Comparison of ENCODE assay signal across 19 cellular contexts in genomic region chr1:110490791-110491451, GRCh38. TPM values are rescaled to one million over a fixed set of nuclear protein-coding genes. Genes with fewer than 3 reads are reported as not detected.
"Had no signal": no experiment of that assay in that cellular context is flagged by ENCODE, and none has a peak within 500 bp of the region (broad histone marks: within the 10 kb centered on the region; RNA-seq: fewer than 3 reads in every experiment).

No MANE protein-coding gene starts in this region.

- ATAC-seq: activated CD4-positive, CD25-positive, alpha-beta regulatory T cell treated with anti-CD3 and anti-CD28 coated beads, Interleukin-2, amount 50 U/mL, for 24 hours; activated CD8-positive, alpha-beta T cell treated with anti-CD3 and anti-CD28 coated beads, Interleukin-2, amount 10 ng/mL, durations not matched to agents 7 days and 5 days; activated T-cell treated with anti-CD3 and anti-CD28 coated beads, Interleukin-2, amount 50 U/mL, for 4 hours; gastrocnemius medialis; pancreas; upper lobe of right lung had no signal

- H3K27ac Mint-ChIP-seq: activated CD4-positive, alpha-beta T cell treated with anti-CD3 and anti-CD28 coated beads, Interleukin-2, amount 10 ng/mL, durations not matched to agents 7 days and 5 days; activated CD8-positive, alpha-beta T cell treated with anti-CD3 and anti-CD28 coated beads, Interleukin-2, amount 10 ng/mL, durations not matched to agents 7 days and 5 days; activated naive CD4-positive, alpha-beta T cell treated with anti-CD3 and anti-CD28 coated beads for 36 hours; stimulated activated effector memory CD8-positive, alpha-beta T cell treated with anti-CD3 and anti-CD28 coated beads, Interleukin-12 subunit alpha, Interleukin-12 subunit beta, amount 100 ng/mL, for 72 hours had no signal

- H3K27me3 Mint-ChIP-seq: activated CD4-positive, alpha-beta T cell treated with anti-CD3 and anti-CD28 coated beads, Interleukin-2, amount 10 ng/mL, durations not matched to agents 7 days and 5 days had no signal

- H3K4me3 Mint-ChIP-seq: activated CD4-positive, alpha-beta T cell treated with anti-CD3 and anti-CD28 coated beads, Interleukin-2, amount 10 ng/mL, durations not matched to agents 7 days and 5 days; activated CD8-positive, alpha-beta T cell treated with anti-CD3 and anti-CD28 coated beads, Interleukin-2, amount 10 ng/mL, durations not matched to agents 7 days and 5 days; activated naive CD4-positive, alpha-beta T cell treated with anti-CD3 and anti-CD28 coated beads for 36 hours; activated T-cell treated with anti-CD3 and anti-CD28 coated beads, Interleukin-2, amount 50 U/mL, for 4 hours; central memory CD8-positive, alpha-beta T cell; stimulated activated effector memory CD8-positive, alpha-beta T cell treated with anti-CD3 and anti-CD28 coated beads, Interleukin-12 subunit alpha, Interleukin-12 subunit beta, amount 100 ng/mL, for 72 hours had no signal

- H3K9me3 Mint-ChIP-seq: activated CD4-positive, alpha-beta T cell treated with anti-CD3 and anti-CD28 coated beads, Interleukin-2, amount 10 ng/mL, durations not matched to agents 7 days and 5 days; activated naive CD4-positive, alpha-beta T cell treated with anti-CD3 and anti-CD28 coated beads for 36 hours; activated T-cell treated with anti-CD3 and anti-CD28 coated beads, Interleukin-2, amount 50 U/mL, for 4 hours; central memory CD8-positive, alpha-beta T cell; stimulated activated effector memory CD8-positive, alpha-beta T cell treated with anti-CD3 and anti-CD28 coated beads, Interleukin-12 subunit alpha, Interleukin-12 subunit beta, amount 100 ng/mL, for 72 hours had no signal

- DNase-seq: activated CD4-positive, alpha-beta T cell treated with anti-CD3 and anti-CD28 coated beads, Interleukin-2, amount 10 ng/mL, durations not matched to agents 7 days and 5 days; activated CD8-positive, alpha-beta T cell treated with anti-CD3 and anti-CD28 coated beads, Interleukin-2, amount 10 ng/mL, durations not matched to agents 7 days and 5 days; activated naive CD4-positive, alpha-beta T cell treated with anti-CD3 and anti-CD28 coated beads for 36 hours; activated T-cell treated with anti-CD3 and anti-CD28 coated beads, Interleukin-2, amount 50 U/mL, for 4 hours; aorta; brain microvascular endothelial cell; erythroblast; gastrocnemius medialis; heart right ventricle; kidney glomerular epithelial cell; left ventricle myocardium inferior; pancreas; sigmoid colon; stimulated activated CD4-positive, alpha-beta T cell treated with anti-CD3 and anti-CD28 coated beads, Interleukin-4, amount 100 ng/mL, for 24 hours; upper lobe of right lung had no signal

- H3K4me1 Mint-ChIP-seq: activated CD4-positive, alpha-beta T cell treated with anti-CD3 and anti-CD28 coated beads, Interleukin-2, amount 10 ng/mL, durations not matched to agents 7 days and 5 days; central memory CD8-positive, alpha-beta T cell; stimulated activated effector memory CD8-positive, alpha-beta T cell treated with anti-CD3 and anti-CD28 coated beads, Interleukin-12 subunit alpha, Interleukin-12 subunit beta, amount 100 ng/mL, for 72 hours had no signal

- H3K36me3 Mint-ChIP-seq: stimulated activated effector memory CD8-positive, alpha-beta T cell treated with anti-CD3 and anti-CD28 coated beads, Interleukin-12 subunit alpha, Interleukin-12 subunit beta, amount 100 ng/mL, for 72 hours had no signal

RNA-seq across cellular contexts. Expression of gene KCNA10, which starts 28.1 kb away (rescaled TPM):
- total RNA-seq: activated CD4-positive, alpha-beta T cell treated with anti-CD3 and anti-CD28 coated beads, Interleukin-2, amount 10 ng/mL, durations not matched to agents 7 days and 5 days; activated CD8-positive, alpha-beta T cell treated with anti-CD3 and anti-CD28 coated beads, Interleukin-2, amount 10 ng/mL, durations not matched to agents 7 days and 5 days; activated naive CD4-positive, alpha-beta T cell treated with anti-CD3 and anti-CD28 coated beads for 36 hours; activated T-cell treated with anti-CD3 and anti-CD28 coated beads, Interleukin-2, amount 50 U/mL, for 4 hours; aorta; gastrocnemius medialis; heart right ventricle; left ventricle myocardium inferior; mononuclear cell; pancreas; sigmoid colon; upper lobe of right lung had no signal

RNA-seq across cellular contexts. Expression of gene PROK1, which starts 40.0 kb away (rescaled TPM):
- total RNA-seq: activated CD4-positive, alpha-beta T cell treated with anti-CD3 and anti-CD28 coated beads, Interleukin-2, amount 10 ng/mL, durations not matched to agents 7 days and 5 days; activated CD8-positive, alpha-beta T cell treated with anti-CD3 and anti-CD28 coated beads, Interleukin-2, amount 10 ng/mL, durations not matched to agents 7 days and 5 days; activated naive CD4-positive, alpha-beta T cell treated with anti-CD3 and anti-CD28 coated beads for 36 hours; activated T-cell treated with anti-CD3 and anti-CD28 coated beads, Interleukin-2, amount 50 U/mL, for 4 hours; left ventricle myocardium inferior; mononuclear cell had no signal
